9 cellular contexts compared by ENCODE assay signal in the genomic region with DNA sequence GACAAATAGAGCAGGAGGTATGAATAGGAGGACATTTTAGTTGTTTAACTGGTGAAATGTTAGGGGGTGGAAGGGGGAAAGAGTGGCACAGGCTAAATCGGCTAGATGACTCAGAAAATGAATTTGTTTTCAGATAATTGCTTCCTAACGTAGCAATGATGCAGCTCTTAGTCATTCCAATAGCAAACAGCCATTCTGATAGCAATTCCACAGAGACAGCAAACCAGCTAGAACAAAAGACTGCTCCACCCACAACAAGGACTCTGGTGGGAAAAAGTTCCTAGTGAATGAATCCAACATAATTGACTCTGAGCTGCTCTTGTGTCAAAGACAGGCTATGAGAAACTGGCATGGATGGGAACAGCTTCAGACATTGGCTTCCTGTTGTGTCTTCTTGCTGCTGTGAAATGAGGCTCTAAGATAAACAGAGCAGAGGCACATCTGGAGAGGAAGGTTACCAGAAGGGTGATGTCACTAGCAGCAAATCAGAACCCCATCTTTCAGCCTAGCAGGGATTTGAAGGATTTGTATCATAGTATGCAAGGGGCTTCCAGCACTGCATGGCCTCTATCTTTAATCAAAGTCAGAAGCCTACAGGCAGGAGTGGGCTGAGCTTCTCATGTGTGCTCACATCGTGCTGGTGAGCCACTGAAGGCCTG. TPM values are rescaled to one million over a fixed set of nuclear protein-coding genes. Genes with fewer than 3 reads are reported as not detected.
DNase-seq lines count a peak whose midpoint lies in the region; ATAC-seq and TF ChIP-seq lines count a peak whose summit lies in the region.
"Had no signal": no experiment of that assay in that cellular context is flagged by ENCODE, and none has a peak within 500 bp of the region (broad histone marks: within the 10 kb centered on the region; RNA-seq: fewer than 3 reads in every experiment).

No MANE protein-coding gene starts in this region.

- H4K20me1 ChIP-seq in OCI-LY3 (ENCODE audit: insufficient read depth, low read length) (no peaks in the 10 kb centered on the region), mammary epithelial cell (ENCODE audit: insufficient read depth, low read length) (no peaks in the 10 kb centered on the region)

- dilution Hi-C loops in mammary epithelial cell (cut with HindIII; ENCODE audit: low sequenced_read_pairs): no loop called here

- TF ChIP-seq CTCF in OCI-LY3 (IDR thresholded peaks at IDR 0.05; ENCODE audit: low read depth, low read length) (no peak), mammary epithelial cell (conservative IDR thresholded peaks at IDR 0.05 in 1 of 2, IDR thresholded peaks at IDR 0.05 in 1 of 2; ENCODE audit: extremely low read depth in 1 of 2, insufficient read depth in 1 of 2, low read depth in 1 of 2, low read length in 2 of 2) (no peak), CD14-positive monocyte (IDR thresholded peaks at IDR 0.05) (no peak)

- H3K27ac Mint-ChIP-seq in CD14-positive monocyte: peak overlapping the region in 3 of 7 donors; percentile 11 to 41 (median 35)

- H3K27me3 Mint-ChIP-seq in CD14-positive monocyte (ENCODE audit: low read depth in 3 of 3): peaks cover 0 to 3% (median 1%) of the 10 kb centered on the region in 3 donors

- intact Hi-C loops in mammary epithelial cell (cut with micrococcal nuclease): loop anchor here (1.0 kb wide), 2 partner anchors 29 to 46 kb away; partner anchors contain the start of gene F2RL1
- intact Hi-C loops in CD14-positive monocyte (cut with micrococcal nuclease): no loop called here

- H3K79me2 ChIP-seq in OCI-LY3 (ENCODE audit: low read length) (no peaks in the 10 kb centered on the region), mammary epithelial cell (ENCODE audit: insufficient read depth, low read length) (no peaks in the 10 kb centered on the region)

- CTCF ChIA-PET in mammary epithelial cell (lab: Charles Lee; ENCODE audit: low non-redundant PET): interaction anchor here (0.6 kb wide), 3 partner anchors 9 to 80 kb away, joined by 3 to 4 read pairs (median 3); no protein-coding TSS in a partner anchor

- H2AFZ ChIP-seq in OCI-LY3 (ENCODE audit: low read depth, low read length): peak overlapping the region; percentile 74
- H2AFZ ChIP-seq in mammary epithelial cell (ENCODE audit: low read depth, low read length): peak overlapping the region; percentile 59

- H3K4me1 ChIP-seq in OCI-LY3 (ENCODE audit: low read length): peaks cover 16% of the 10 kb centered on the region
- peaks cover 36% of the 10 kb centered on the region for H3K4me1 ChIP-seq in mammary epithelial cell (ENCODE audit: insufficient read depth, low read length)
- peaks cover 0 to 6% of the 10 kb centered on the region in 2 donors for H3K4me1 ChIP-seq in muscle layer of duodenum (ENCODE audit: control insufficient read depth in 1 of 2, insufficient read depth in 2 of 2, low read length in 2 of 2)

- H3K9me3 Mint-ChIP-seq in CD14-positive monocyte: peaks cover 0 to 5% (median 3%) of the 10 kb centered on the region in 7 donors

- H3K4me1 Mint-ChIP-seq in CD14-positive monocyte: peaks cover 30% of the 10 kb centered on the region

- H3K27me3 ChIP-seq in OCI-LY3 (ENCODE audit: low read depth, low read length) (no peaks in the 10 kb centered on the region), mammary epithelial cell (ENCODE audit: insufficient read depth, low read length) (no peaks in the 10 kb centered on the region), muscle layer of duodenum (ENCODE audit: low read depth, low read length) (no peaks in the 10 kb centered on the region)

- 0 out of 2 replicates have a peak, but pooled peaks cover 4% of the 10 kb centered on the region for H3K9me3 ChIP-seq in OCI-LY3 (ENCODE audit: insufficient read depth, low read length)
- no peaks in the 10 kb centered on the region for H3K9me3 ChIP-seq in mammary epithelial cell (replicated peaks; ENCODE audit: insufficient read depth, low read length)
- no peaks in the 10 kb centered on the region for H3K9me3 ChIP-seq in muscle layer of duodenum (ENCODE audit: control insufficient read depth in 1 of 2, low read length in 2 of 2)

- peak overlapping the region; percentile 19; the same call in 1 of the 2 replicates for H3K27ac ChIP-seq in OCI-LY3 (ENCODE audit: low read length)
- H3K27ac ChIP-seq in mammary epithelial cell (ENCODE audit: insufficient read depth, low read depth, low read length): peak overlapping the region; percentile 94
- peak overlapping the region; percentile 67 for H3K27ac ChIP-seq in muscle layer of duodenum (ENCODE audit: low read length)
- H3K27ac ChIP-seq: HL-60 had no signal

- BruUV-seq in mammary epithelial cell (replicated peaks; lab: Mats Ljungman, UMichigan): TSS peak; percentile 74

- peak overlapping the region; percentile 36 for H3K4me2 ChIP-seq in OCI-LY3 (ENCODE audit: low read length)
- H3K4me2 ChIP-seq in mammary epithelial cell (ENCODE audit: insufficient read depth, low read depth, low read length): peak overlapping the region; percentile 62

- DNase-seq in COLO829 (ENCODE audit: low spot score) (peak; percentile 80), mammary epithelial cell (peak; percentile 97), CD14-positive monocyte (ENCODE audit: low spot score) (no peak)
- no peak for DNase-seq in effector CD4-positive, alpha-beta T cell

- H3K4me3 ChIP-seq in OCI-LY3 (ENCODE audit: low read length) (no peak overlapping the region), mammary epithelial cell (replicated peaks in 1 of 3; ENCODE audit: insufficient read depth in 1 of 3, low read depth in 2 of 3, low read length in 3 of 3) (no peak overlapping the region), muscle layer of duodenum (ENCODE audit: low read depth in 1 of 2, low read length in 2 of 2) (no peak overlapping the region)

- H3K9ac ChIP-seq in OCI-LY3 (ENCODE audit: low read length): no peak overlapping the region
- H3K9ac ChIP-seq in mammary epithelial cell (ENCODE audit: insufficient read depth, low read length): peak overlapping the region; percentile 68

- no peak overlapping the region for H3K4me3 Mint-ChIP-seq in CD14-positive monocyte

- ATAC-seq in GM19452 (IDR thresholded peaks at IDR 0.05; ENCODE audit: unreplicated experiment) (no peak), GM21423 (IDR thresholded peaks at IDR 0.05; ENCODE audit: unreplicated experiment) (no peak)

- H3K36me3 ChIP-seq in OCI-LY3 (replicated peaks; ENCODE audit: low read depth, low read length): no peaks in the 10 kb centered on the region
- no peaks in the 10 kb centered on the region for H3K36me3 ChIP-seq in mammary epithelial cell (ENCODE audit: insufficient read depth, low read length)
- no peaks in the 10 kb centered on the region for H3K36me3 ChIP-seq in muscle layer of duodenum (ENCODE audit: control insufficient read depth in 1 of 2, insufficient read depth in 2 of 2, low read length in 2 of 2)

- no peaks in the 10 kb centered on the region for H3K36me3 Mint-ChIP-seq in CD14-positive monocyte

- in situ Hi-C loops in mammary epithelial cell (cut with MboI; ENCODE audit: low sequenced_read_pairs in 2 of 2): no loop called here

- WGBS in mammary epithelial cell (ENCODE audit: low coverage, missing lambda C conversion rate): 37% methylated on average over 3 of the region's 3 CpGs

RNA-seq across cellular contexts. Expression of gene F2RL1, which starts 28.1 kb away (rescaled TPM):
- total RNA-seq in mammary epithelial cell: 10 to 100 TPM; 57.2 to 93.5 TPM
- 65.6 TPM for polyA plus RNA-seq in mammary epithelial cell
- polyA minus RNA-seq in mammary epithelial cell: 106 TPM
- polyA plus RNA-seq in CD14-positive monocyte: 10 to 100 TPM; 11.4 to 23.9 TPM

RNA-seq across cellular contexts. Expression of gene S100Z, which starts 59.1 kb away (rescaled TPM):
- total RNA-seq in mammary epithelial cell: not detected
- polyA plus RNA-seq in mammary epithelial cell (not detected), CD14-positive monocyte (10 to 100 TPM; 13.4 to 21.2 TPM)
- not detected for polyA minus RNA-seq in mammary epithelial cell

Comparison
In these comparisons a context has a peak if more than half of its experiments do, and no peak if none do; other contexts are left out.
1. DNase-seq: peak in COLO829 (single experiment) and mammary epithelial cell (single experiment); none in CD14-positive monocyte (single experiment) and effector CD4-positive, alpha-beta T cell (single experiment).
2. H3K27ac ChIP-seq: peak in every context shown above with its lines; median percentile 94 in mammary epithelial cell; 67 in muscle layer of duodenum; 19 in OCI-LY3.
3. RNA of gene S100Z, which starts 59.1 kb away (polyA plus RNA-seq): 13.4 to 21.2 TPM in CD14-positive monocyte; not detected in mammary epithelial cell (single experiment); every median in the first group is over 10 times any median in the second.